Comparison of ENCODE assay signal across 13 cellular contexts in the genomic region with DNA sequence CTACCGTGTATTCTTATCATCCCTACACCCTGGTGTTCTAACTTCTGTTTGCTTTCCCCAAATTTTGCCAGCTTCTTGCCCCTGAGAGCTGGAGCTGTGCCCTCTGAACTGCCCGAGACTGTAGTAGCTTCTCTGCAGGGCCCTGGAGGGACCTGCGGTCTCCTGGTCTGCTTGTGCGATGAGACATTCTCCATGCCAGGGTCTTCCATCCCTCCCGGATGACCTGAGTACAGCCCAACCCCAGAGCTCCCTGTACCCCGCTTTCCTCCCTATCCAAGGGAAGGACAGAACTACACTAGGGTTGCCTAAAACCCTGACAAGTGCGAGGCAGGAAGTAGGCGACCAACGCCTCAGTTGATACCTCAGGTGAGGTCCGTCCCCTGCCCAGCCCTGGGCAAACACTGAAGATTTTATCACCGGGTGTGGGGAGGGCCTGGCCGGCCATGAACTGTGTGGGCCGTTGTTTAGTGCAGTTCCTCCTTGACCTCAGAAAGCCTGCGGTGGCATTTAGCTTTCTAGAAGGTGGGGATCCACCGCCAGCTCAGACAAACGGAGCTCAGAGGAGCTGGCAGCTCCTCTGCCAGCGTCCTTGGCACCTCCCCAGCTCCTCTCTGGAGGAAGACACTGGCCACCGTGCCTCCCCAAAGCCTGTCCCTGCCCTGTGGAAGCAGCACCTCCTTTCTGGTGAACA. TPM values are rescaled to one million over a fixed set of nuclear protein-coding genes. Genes with fewer than 3 reads are reported as not detected.
DNase-seq lines count a peak whose midpoint lies in the region; ATAC-seq and TF ChIP-seq lines count a peak whose summit lies in the region.
"Had no signal": no experiment of that assay in that cellular context is flagged by ENCODE, and none has a peak within 500 bp of the region (broad histone marks: within the 10 kb centered on the region; RNA-seq: fewer than 3 reads in every experiment).

No MANE protein-coding gene starts in this region.

- intact Hi-C loops in left colon (cut with DNase I, micrococcal nuclease) = no loop called here

- TF ChIP-seq CTCF in GM13977 (IDR thresholded peaks at IDR 0.05; ENCODE audit: extremely low read depth, insufficient read depth, missing control alignments) = no peak
- no peak for TF ChIP-seq CTCF in VCaP (conservative IDR thresholded peaks at IDR 0.05)

- in situ Hi-C loops in GM13977 (cut with MboI; ENCODE audit: low pct_unique_long_range_greater_than_20kb, low sequenced_read_pairs, unreplicated experiment) = no loop called here

- DNase-seq in GM13977 (ENCODE audit: low spot score) = peak; percentile 38
- peak; percentile 84 to 92 for DNase-seq in left colon
- no peak for DNase-seq in NCI-H2081 (lab: John Stamatoyannopoulos, UW)
- no peak for DNase-seq in activated gamma-delta T cell (lab: John Stamatoyannopoulos, UW)
- no peak for DNase-seq in NCI-H510A (lab: John Stamatoyannopoulos, UW)
- DNase-seq: activated naive CD4-positive, alpha-beta T cell treated with Interleukin-2 at 50 U/mL for 16 hours; naive thymus-derived CD8-positive, alpha-beta T cell; NCI-H1930; stimulated activated CD4-positive, alpha-beta T cell treated with anti-CD3 and anti-CD28 coated beads, Interleukin-4, amount 100 ng/mL, for 1 hour had no signal

- H3K9ac ChIP-seq in skeletal muscle satellite cell (ENCODE audit: low read depth, low read length) = no peak overlapping the region

- peaks cover 66% of the 10 kb centered on the region for H3K36me3 ChIP-seq in skeletal muscle satellite cell (ENCODE audit: insufficient read depth, low read length)

- peak overlapping the region; percentile 18 for H3K4me2 ChIP-seq in skeletal muscle satellite cell (ENCODE audit: low read length)

- H3K4me3 ChIP-seq in skeletal muscle satellite cell (ENCODE audit: low read length) = no peak overlapping the region

- no peaks in the 10 kb centered on the region for H3K27me3 ChIP-seq in skeletal muscle satellite cell (ENCODE audit: control insufficient read depth, insufficient read depth, low read length)

- no peaks in the 10 kb centered on the region for H3K9me3 ChIP-seq in skeletal muscle satellite cell (replicated peaks; ENCODE audit: low read length)

- ATAC-seq in left colon (peak; percentile 71), GM18520 (IDR thresholded peaks at IDR 0.05; ENCODE audit: unreplicated experiment) (no peak)
- ATAC-seq: naive thymus-derived CD8-positive, alpha-beta T cell; Panc1 had no signal

- H3K4me1 ChIP-seq in skeletal muscle satellite cell (ENCODE audit: control insufficient read depth, insufficient read depth, low read length) = peaks cover 34% of the 10 kb centered on the region

- H3K27ac ChIP-seq in VCaP = peak overlapping the region; percentile 90

RNA-seq across cellular contexts. Expression of a gene that starts 13.7 kb away (rescaled TPM):
- total RNA-seq in left colon = 100 to 1,000 TPM; 302 to 322 TPM
- 45.0 and 47.4 TPM in 2 replicates for total RNA-seq in skeletal muscle satellite cell (2012; rRNA removed)

RNA-seq across cellular contexts. Expression of a gene that starts 16.2 kb away (rescaled TPM):
- total RNA-seq in left colon = 100 to 1,000 TPM; 687 to 857 TPM
- 306 and 332 TPM in 2 replicates for total RNA-seq in skeletal muscle satellite cell (2012; rRNA removed)

RNA-seq across cellular contexts. Expression of a gene that starts 28.1 kb away (rescaled TPM):
- 10 to 100 TPM; 14.6 to 16.7 TPM for total RNA-seq in left colon
- total RNA-seq in skeletal muscle satellite cell (2012; rRNA removed) = 21.3 and 34.1 TPM in 2 replicates
- total RNA-seq: naive thymus-derived CD8-positive, alpha-beta T cell had no signal

Comparison
In these comparisons a context has a peak if more than half of its experiments do, and no peak if none do; other contexts are left out.
1. DNase-seq: peak in GM13977 (single experiment) and left colon (2 of 2); none in NCI-H2081 (0 of 2), activated gamma-delta T cell (single experiment) and NCI-H510A (single experiment).